Comparison of ENCODE assay signal across 14 cellular contexts in genomic region chr10:100020883-100021248, GRCh38. TPM values are rescaled to one million over a fixed set of nuclear protein-coding genes. Genes with fewer than 3 reads are reported as not detected.
DNase-seq lines count a peak whose midpoint lies in the region; ATAC-seq lines count a peak whose summit lies in the region.
"Had no signal": no experiment of that assay in that cellular context is flagged by ENCODE, and none has a peak within 500 bp of the region (broad histone marks: within the 10 kb centered on the region; RNA-seq: fewer than 3 reads in every experiment).

No MANE protein-coding gene starts in this region.

- no peak for ATAC-seq in HG03342 (IDR thresholded peaks at IDR 0.05; ENCODE audit: unreplicated experiment)
- ATAC-seq in right cardiac atrium, result no peak
- no peak for ATAC-seq in HG03039 (IDR thresholded peaks at IDR 0.05; ENCODE audit: unreplicated experiment)

- WGBS in right cardiac atrium, result 81% methylated on average over 11 of the region's 11 CpGs

- H3K36me3 ChIP-seq in SJCRH30, result no peaks in the 10 kb centered on the region
- H3K36me3 ChIP-seq: neutrophil had no signal

- intact Hi-C loops in right cardiac atrium (cut with DNase I), result no loop called here

- peak overlapping the region; percentile 38 for H3K27ac ChIP-seq in SJCRH30
- H3K27ac ChIP-seq in right cardiac atrium (ENCODE audit: low read length), result no peak overlapping the region
- H3K27ac ChIP-seq: neutrophil had no signal

- no peak overlapping the region for H3K4me3 ChIP-seq in SJCRH30
- no peak overlapping the region for H3K4me3 ChIP-seq in right cardiac atrium (ENCODE audit: low read length)

- H3K4me1 ChIP-seq in SJCRH30 (peaks cover 32% of the 10 kb centered on the region), right cardiac atrium (ENCODE audit: control insufficient read depth, insufficient read depth, low read length) (no peaks in the 10 kb centered on the region)

- H3K27me3 ChIP-seq in SJCRH30 (no peaks in the 10 kb centered on the region), right cardiac atrium (ENCODE audit: control insufficient read depth, insufficient read depth) (no peaks in the 10 kb centered on the region)

- H3K9me3 ChIP-seq in SJCRH30 (replicated peaks) (no peaks in the 10 kb centered on the region), right cardiac atrium (ENCODE audit: control insufficient read depth, low read length) (no peaks in the 10 kb centered on the region)
- H3K9me3 ChIP-seq: neutrophil had no signal

- DNase-seq in NCI-H2227 (lab: John Stamatoyannopoulos, UW; ENCODE audit: unreplicated experiment), result peak; percentile 38
- DNase-seq in NCI-H2227 treated with DMSO at 0.1 percent for 48 hours (lab: John Stamatoyannopoulos, UW), result no peak
- peak; percentile 80 for DNase-seq in NCI-H146 treated with DMSO at 0.1 percent for 48 hours (lab: John Stamatoyannopoulos, UW; ENCODE audit: unreplicated experiment)
- no peak for DNase-seq in SJCRH30
- DNase-seq in right cardiac atrium, result no peak
- DNase-seq in kidney tubule cell (ENCODE audit: low spot score), result no peak
- DNase-seq: activated CD4-positive, alpha-beta T cell treated with anti-CD3 and anti-CD28 coated beads, Interleukin-2, amount 10 ng/mL, durations not matched to agents 7 days and 5 days; activated T-cell treated with anti-CD3 and anti-CD28 coated beads, Interleukin-2, amount 50 U/mL, for 1 hour; cerebellar nuclear complex; mammary epithelial cell; small intestine had no signal

RNA-seq across cellular contexts. Expression of gene DNMBP, which starts 11.1 kb away (rescaled TPM):
- 6.4 and 6.9 TPM in 2 replicates for total RNA-seq in SJCRH30 (2014; rRNA removed; shearing (Covaris generic))
- total RNA-seq in right cardiac atrium, result 10 to 100 TPM in 1 of 4 donors, 1 to 10 TPM in 3; 7.6 to 10.0 (median 8.0) TPM
- polyA plus RNA-seq in right cardiac atrium, result 5.5 TPM

Comparison
In these comparisons a context has a peak if more than half of its experiments do, and no peak if none do; other contexts are left out.
1. DNase-seq: peak in NCI-H2227 (single experiment) and NCI-H146 treated with DMSO at 0.1 percent for 48 hours (single experiment); none in NCI-H2227 treated with DMSO at 0.1 percent for 48 hours (single experiment), SJCRH30 (0 of 2), right cardiac atrium (0 of 3) and kidney tubule cell (single experiment).